12 cellular contexts compared by ENCODE assay signal in genomic region chr5:40405985-40406384, GRCh38.
DNase-seq lines count a peak whose midpoint lies in the region; ATAC-seq and TF ChIP-seq lines count a peak whose summit lies in the region.
"Had no signal": no experiment of that assay in that cellular context is flagged by ENCODE, and none has a peak within 500 bp of the region (broad histone marks: within the 10 kb centered on the region; RNA-seq: fewer than 3 reads in every experiment).

No MANE protein-coding gene starts in this region.

- H2AFZ ChIP-seq in ACC112 (ENCODE audit: low read length, unreplicated experiment): peak overlapping the region; percentile 19

- peak overlapping the region; percentile 99 for H3K27ac Mint-ChIP-seq in activated naive CD8-positive, alpha-beta T cell treated with anti-CD3 and anti-CD28 coated beads, Interleukin-2, amount 10 ng/mL, durations not matched to agents 7 days and 5 days
- peak overlapping the region; percentile 97 to 100 (median 98) for H3K27ac Mint-ChIP-seq in naive thymus-derived CD8-positive, alpha-beta T cell

- peaks cover 76% of the 10 kb centered on the region for H3K4me1 Mint-ChIP-seq in activated naive CD8-positive, alpha-beta T cell treated with anti-CD3 and anti-CD28 coated beads, Interleukin-2, amount 10 ng/mL, durations not matched to agents 7 days and 5 days
- peaks cover 36 to 92% (median 89%) of the 10 kb centered on the region in 4 donors for H3K4me1 Mint-ChIP-seq in naive thymus-derived CD8-positive, alpha-beta T cell

- no peaks in the 10 kb centered on the region for H3K79me2 ChIP-seq in ACC112 (ENCODE audit: control insufficient read depth, insufficient read depth, low read length, unreplicated experiment)

- ATAC-seq in activated naive CD8-positive, alpha-beta T cell treated with anti-CD3 and anti-CD28 coated beads, Interleukin-2, amount 10 ng/mL, durations not matched to agents 7 days and 5 days (ENCODE audit: low read depth): no peak
- peak in 1 of 2 donors; percentile 2 for ATAC-seq in naive thymus-derived CD8-positive, alpha-beta T cell
- ATAC-seq in GM19452 (IDR thresholded peaks at IDR 0.05; ENCODE audit: unreplicated experiment): no peak
- no peak for ATAC-seq in HG02759 (IDR thresholded peaks at IDR 0.05; ENCODE audit: unreplicated experiment)

- H3K36me3 ChIP-seq in ACC112 (ENCODE audit: insufficient read depth, low read length) (no peaks in the 10 kb centered on the region), GM06990 (ENCODE audit: control insufficient read depth, insufficient read depth, low read length) (no peaks in the 10 kb centered on the region)
- H3K36me3 ChIP-seq: uterus had no signal

- peak overlapping the region; percentile 72 for H3K4me3 Mint-ChIP-seq in activated naive CD8-positive, alpha-beta T cell treated with anti-CD3 and anti-CD28 coated beads, Interleukin-2, amount 10 ng/mL, durations not matched to agents 7 days and 5 days
- H3K4me3 Mint-ChIP-seq in naive thymus-derived CD8-positive, alpha-beta T cell: peak overlapping the region in 8 of 10 donors; percentile 8 to 74 (median 60)

- peaks cover 2% of the 10 kb centered on the region for H3K9me3 Mint-ChIP-seq in activated naive CD8-positive, alpha-beta T cell treated with anti-CD3 and anti-CD28 coated beads, Interleukin-2, amount 10 ng/mL, durations not matched to agents 7 days and 5 days
- H3K9me3 Mint-ChIP-seq in naive thymus-derived CD8-positive, alpha-beta T cell: peaks cover 0 to 20% (median 0%) of the 10 kb centered on the region in 9 donors

- POLR2A ChIA-PET in activated naive CD8-positive, alpha-beta T cell treated with anti-CD3 and anti-CD28 coated beads, Interleukin-2, amount 10 ng/mL, durations not matched to agents 7 days and 5 days (lab: Charles Lee): interaction anchor here (0.6 to 7.7 kb wide), 10 partner anchors 16 to 429 kb away, joined by 3 to 43 read pairs (median 6); partner anchors contain the start of genes PTGER4 and RPL37
- POLR2A ChIA-PET in naive thymus-derived CD8-positive, alpha-beta T cell (lab: Charles Lee): interaction anchor here (0.7 to 11.1 kb wide), 5 partner anchors 14 to 1227 kb away, joined by 3 to 96 read pairs (median 5); no protein-coding TSS in a partner anchor

- no peaks in the 10 kb centered on the region for H3K27me3 Mint-ChIP-seq in activated naive CD8-positive, alpha-beta T cell treated with anti-CD3 and anti-CD28 coated beads, Interleukin-2, amount 10 ng/mL, durations not matched to agents 7 days and 5 days
- no peaks in the 10 kb centered on the region for H3K27me3 Mint-ChIP-seq in naive thymus-derived CD8-positive, alpha-beta T cell

- H3K4me3 ChIP-seq in ACC112 (ENCODE audit: low read depth, low read length) (no peak overlapping the region), GM06990 (replicated peaks; ENCODE audit: low read depth, low read length) (no peak overlapping the region)
- H3K4me3 ChIP-seq: uterus had no signal

- no peak for TF ChIP-seq CTCF in GM06990 (IDR thresholded peaks at IDR 0.05; ENCODE audit: insufficient read depth, low read length, poor library complexity, severe bottlenecking)

- H3K27me3 ChIP-seq in ACC112 (ENCODE audit: insufficient read depth, low read length) (no peaks in the 10 kb centered on the region), GM06990 (replicated peaks; ENCODE audit: control insufficient read depth, insufficient read depth, low read length) (no peaks in the 10 kb centered on the region)
- H3K27me3 ChIP-seq: uterus had no signal

- peaks cover 14% of the 10 kb centered on the region for H3K36me3 Mint-ChIP-seq in activated naive CD8-positive, alpha-beta T cell treated with anti-CD3 and anti-CD28 coated beads, Interleukin-2, amount 10 ng/mL, durations not matched to agents 7 days and 5 days
- peaks cover 0 to 5% (median 4%) of the 10 kb centered on the region in 3 donors for H3K36me3 Mint-ChIP-seq in naive thymus-derived CD8-positive, alpha-beta T cell

- DNase-seq in GM06990 (ENCODE audit: extremely low read depth, insufficient read length) (peak; percentile 22), kidney tubule cell (ENCODE audit: low spot score) (no peak), NCI-H2171 treated with DMSO at 0.1 percent for 48 hours (lab: John Stamatoyannopoulos, UW) (no peak)
- DNase-seq in activated naive CD8-positive, alpha-beta T cell treated with anti-CD3 and anti-CD28 coated beads, Interleukin-2, amount 10 ng/mL, durations not matched to agents 7 days and 5 days: no peak
- DNase-seq in naive thymus-derived CD8-positive, alpha-beta T cell: peak in 3 of 10 donors; percentile 10 to 53 (median 46)
- DNase-seq: activated gamma-delta T cell treated with Interleukin-2 at 50 U/mL for 16 hours, midbrain, NCI-H226, uterus had no signal

- H3K27ac ChIP-seq in ACC112 (ENCODE audit: low read depth, low read length): peak overlapping the region; percentile 37; the same call in 1 of the 2 replicates

- H3K4me1 ChIP-seq in ACC112 (ENCODE audit: control insufficient read depth, insufficient read depth, low read length, unreplicated experiment): peaks cover 53% of the 10 kb centered on the region
- H3K4me1 ChIP-seq: uterus had no signal
